ENCODE assay signal across 1 cellular context in genomic region chr7:151251926-151252835, GRCh38.
A peak's percentile ranks its signal among the peaks of the same experiment; 100 is the strongest.
TF ChIP-seq lines count a peak whose summit lies in the region.

No MANE protein-coding gene starts in this region.

TF ChIP-seq in HepG2, 621 proteins besides CTCF, POLR2A, EP300 and RAD21 (continued from another document):
- TF ChIP-seq CC2D1A (CRISPR knock-in tag; IDR thresholded peaks at IDR 0.05) = no peak
- peak; percentile 94 for TF ChIP-seq ZNF652 (CRISPR knock-in tag; IDR thresholded peaks at IDR 0.05; ENCODE audit: borderline replicate concordance, low read depth)
- TF ChIP-seq ZIK1 (CRISPR knock-in tag; IDR thresholded peaks at IDR 0.05; ENCODE audit: borderline replicate concordance, low read depth) = no peak
- no peak for TF ChIP-seq CEBPG (CRISPR knock-in tag; IDR thresholded peaks at IDR 0.05)
- TF ChIP-seq ZNF263 (CRISPR knock-in tag; IDR thresholded peaks at IDR 0.05) = peak; percentile 97
- TF ChIP-seq MAF1 (CRISPR knock-in tag; IDR thresholded peaks at IDR 0.05; ENCODE audit: borderline replicate concordance) = no peak
- TF ChIP-seq KAT8 (CRISPR knock-in tag; IDR thresholded peaks at IDR 0.05) = no peak
- peak; percentile 32; the same call in 1 of the 2 replicates for TF ChIP-seq ZFY (CRISPR knock-in tag; IDR thresholded peaks at IDR 0.05)
- peak; percentile 23; the same call in 1 of the 2 replicates for TF ChIP-seq GABPB1 (CRISPR knock-in tag; IDR thresholded peaks at IDR 0.05)
- no peak for TF ChIP-seq NCOA1 (CRISPR knock-in tag; IDR thresholded peaks at IDR 0.05)
- TF ChIP-seq RBAK (CRISPR knock-in tag; IDR thresholded peaks at IDR 0.05) = no peak
- TF ChIP-seq ZNF598 (CRISPR knock-in tag; IDR thresholded peaks at IDR 0.05; ENCODE audit: borderline replicate concordance) = no peak
- 0 out of 2 replicates have a peak, but pooled peaks have one; percentile 10 for TF ChIP-seq UBTF (CRISPR knock-in tag; IDR thresholded peaks at IDR 0.05)
- no peak for TF ChIP-seq NBN (conservative IDR thresholded peaks at IDR 0.05)
- TF ChIP-seq IRF2 (CRISPR knock-in tag; IDR thresholded peaks at IDR 0.05) = 0 out of 2 replicates have a peak, but pooled peaks have one; percentile 16
- no peak for TF ChIP-seq ZNF776 (CRISPR knock-in tag; IDR thresholded peaks at IDR 0.05)
- TF ChIP-seq MTERF4 (CRISPR knock-in tag; IDR thresholded peaks at IDR 0.05) = no peak
- no peak for TF ChIP-seq MAZ (IDR thresholded peaks at IDR 0.05; ENCODE audit: borderline replicate concordance, low read depth, low read length)
- no peak for TF ChIP-seq MAZ (CRISPR knock-in tag; IDR thresholded peaks at IDR 0.05; ENCODE audit: low read depth)
- TF ChIP-seq IKZF5 (CRISPR knock-in tag; IDR thresholded peaks at IDR 0.05) = no peak
- TF ChIP-seq HMG20B (CRISPR knock-in tag; conservative IDR thresholded peaks at IDR 0.05) = no peak
